Comparison of ENCODE assay signal across 1 cellular context in the genomic region with DNA sequence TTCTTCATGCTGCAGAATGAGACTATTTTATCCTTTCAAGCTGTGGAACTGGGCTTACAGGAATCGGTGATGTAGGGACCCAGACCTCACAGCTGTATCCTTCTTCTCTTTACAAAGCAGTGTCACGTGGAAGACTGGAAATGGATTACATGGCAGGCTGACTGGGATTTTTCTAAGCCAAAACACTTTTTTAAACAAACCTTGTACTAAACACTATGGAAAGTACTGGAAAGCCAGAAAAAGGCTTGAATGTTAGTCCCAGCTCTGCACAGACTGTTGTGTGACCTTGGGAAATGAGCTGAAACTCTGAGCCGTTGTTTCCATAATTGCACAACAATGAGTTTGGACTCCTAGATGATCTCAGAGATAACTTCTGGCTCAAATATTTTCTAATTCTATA.
TF ChIP-seq lines count a peak whose summit lies in the region.

No MANE protein-coding gene starts in this region.

TF ChIP-seq in H1, 55 proteins besides CTCF, POLR2A, EP300 and RAD21:
- TF ChIP-seq YY1 (IDR thresholded peaks at IDR 0.05; ENCODE audit: low read depth, low read length): no peak
- TF ChIP-seq SP1 (IDR thresholded peaks at IDR 0.05; ENCODE audit: low read depth, low read length): peak; percentile 33; the same call in 1 of the 2 replicates
TF ChIP-seq in H1: peak in this region for 1.
